Comparison of ENCODE assay signal across 9 cellular contexts in the genomic region with DNA sequence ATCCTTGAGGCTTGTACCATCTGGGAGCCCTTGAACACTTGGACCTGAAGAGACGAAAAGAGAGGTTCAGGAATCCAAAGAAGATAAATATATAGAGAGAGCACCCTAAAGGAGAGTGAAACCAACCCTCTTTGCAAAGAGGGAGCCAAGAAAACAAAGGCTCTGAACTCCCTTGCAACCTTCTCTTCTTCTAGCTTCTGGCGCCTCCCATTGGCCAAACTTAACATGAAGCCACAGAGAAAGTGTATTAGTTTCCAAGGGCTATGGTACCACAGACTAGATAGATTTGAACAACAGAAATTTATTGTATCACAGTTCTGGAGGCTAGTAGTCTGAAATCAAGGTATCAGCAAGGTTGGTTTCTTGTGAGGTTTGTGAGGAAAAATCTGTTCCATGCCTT.
DNase-seq lines count a peak whose midpoint lies in the region; ATAC-seq, FAIRE-seq and TF ChIP-seq lines count a peak whose summit lies in the region.
"Had no signal": no experiment of that assay in that cellular context is flagged by ENCODE, and none has a peak within 500 bp of the region (broad histone marks: within the 10 kb centered on the region; RNA-seq: fewer than 3 reads in every experiment).

No MANE protein-coding gene starts in this region.

- H3K27me3 Mint-ChIP-seq in WTC11 (ENCODE audit: low read depth), result no peaks in the 10 kb centered on the region
- no peaks in the 10 kb centered on the region for H3K27me3 Mint-ChIP-seq in stimulated activated memory B cell treated with anti-CD40 and anti-IgM and Interleukin-4, amounts not matched to agents 10 μg/mL and 1 μg/mL and 100 μg/mL, for 72 hours

- H3K36me3 ChIP-seq in MG63 (no peaks in the 10 kb centered on the region), HepG2 (replicated peaks in 1 of 2; ENCODE audit: control insufficient read depth in 1 of 2, insufficient read depth in 2 of 2, low read length in 2 of 2) (no peaks in the 10 kb centered on the region)

- H3K4me3 Mint-ChIP-seq in WTC11, result no peak overlapping the region
- H3K4me3 Mint-ChIP-seq in stimulated activated memory B cell treated with anti-CD40 and anti-IgM and Interleukin-4, amounts not matched to agents 10 μg/mL and 1 μg/mL and 100 μg/mL, for 72 hours, result no peak overlapping the region

- H3K27ac ChIP-seq in HepG2 (ENCODE audit: extremely low read length, insufficient read depth, low read length), result no peak overlapping the region

- H3K4me2 ChIP-seq in HepG2 (ENCODE audit: low read depth, low read length), result no peak overlapping the region

- H3K9ac ChIP-seq in HepG2 (ENCODE audit: insufficient read depth, low read depth, low read length), result no peak overlapping the region

- TF ChIP-seq RAD21 in HepG2 (CRISPR knock-in tag; IDR thresholded peaks at IDR 0.05), result no peak

- no peaks in the 10 kb centered on the region for H3K4me1 ChIP-seq in HepG2 (ENCODE audit: insufficient read depth, low read length)

- in situ Hi-C loops in G401 (cut with HindIII; ENCODE audit: low sequenced_read_pairs), result no loop called here
- in situ Hi-C loops in HepG2 (cut with HindIII; ENCODE audit: extremely low pct_ligation_motif_present, low pct_unique_long_range_greater_than_20kb), result no loop called here

- no peak for FAIRE-seq in HepG2 (lab: Jason Lieb, UNC)

- peak; percentile 98 for ATAC-seq in WTC11
- no peak for ATAC-seq in HepG2
- ATAC-seq in GM19351 (IDR thresholded peaks at IDR 0.05; ENCODE audit: unreplicated experiment), result no peak
- ATAC-seq in GM18870 (IDR thresholded peaks at IDR 0.05; ENCODE audit: unreplicated experiment), result no peak
- no peak for ATAC-seq in stimulated activated memory B cell treated with anti-CD40 and anti-IgM and Interleukin-4, amounts not matched to agents 10 μg/mL and 1 μg/mL and 100 μg/mL, for 72 hours

- no peak overlapping the region for H2AFZ ChIP-seq in HepG2 (ENCODE audit: low read length)

- H3K9me3 ChIP-seq in MG63 (no peaks in the 10 kb centered on the region), HepG2 (ENCODE audit: low read length) (peaks cover 23% of the 10 kb centered on the region)

- WGBS in HepG2 (ENCODE audit: low lambda C conversion rate), result 0% methylated on average over 2 of the region's 2 CpGs

- BruUV-seq in HepG2 (replicated peaks; lab: Mats Ljungman, UMichigan), result no TSS peak

- no peaks in the 10 kb centered on the region for H3K36me3 Mint-ChIP-seq in WTC11
- H3K36me3 Mint-ChIP-seq in stimulated activated memory B cell treated with anti-CD40 and anti-IgM and Interleukin-4, amounts not matched to agents 10 μg/mL and 1 μg/mL and 100 μg/mL, for 72 hours, result no peaks in the 10 kb centered on the region

- intact Hi-C loops in HepG2 (cut with micrococcal nuclease; ENCODE audit: unreplicated experiment), result loop anchor here (1.0 kb wide), 2 partner anchors 483 to 569 kb away; no protein-coding TSS in a partner anchor

- TF ChIP-seq EP300 in HepG2 (IDR thresholded peaks at IDR 0.05; ENCODE audit: low read depth in 2 of 2, low read length in 2 of 2), result no peak
- TF ChIP-seq EP300 in HepG2 (CRISPR knock-in tag; IDR thresholded peaks at IDR 0.05; ENCODE audit: borderline replicate concordance), result no peak

- H3K9me3 Mint-ChIP-seq in WTC11, result no peaks in the 10 kb centered on the region
- no peaks in the 10 kb centered on the region for H3K9me3 Mint-ChIP-seq in stimulated activated memory B cell treated with anti-CD40 and anti-IgM and Interleukin-4, amounts not matched to agents 10 μg/mL and 1 μg/mL and 100 μg/mL, for 72 hours

- H3K79me2 ChIP-seq in HepG2 (ENCODE audit: insufficient read depth, low read length), result no peaks in the 10 kb centered on the region

- TF ChIP-seq CTCF in WTC11 (IDR thresholded peaks at IDR 0.05), result peak; percentile 47; the same call in 1 of the 2 replicates
- no peak for TF ChIP-seq CTCF in HepG2 (CRISPR knock-in tag; IDR thresholded peaks at IDR 0.05)

- H3K27me3 ChIP-seq in MG63 (no peaks in the 10 kb centered on the region), HepG2 (ENCODE audit: control insufficient read depth in 1 of 2, insufficient read depth in 2 of 2, low read length in 2 of 2) (no peaks in the 10 kb centered on the region)

- no peak overlapping the region for H3K27ac Mint-ChIP-seq in WTC11
- H3K27ac Mint-ChIP-seq in stimulated activated memory B cell treated with anti-CD40 and anti-IgM and Interleukin-4, amounts not matched to agents 10 μg/mL and 1 μg/mL and 100 μg/mL, for 72 hours, result no peak overlapping the region

- H3K4me1 Mint-ChIP-seq in WTC11, result 0 out of 2 replicates have a peak, but pooled peaks cover 2% of the 10 kb centered on the region
- H3K4me1 Mint-ChIP-seq in stimulated activated memory B cell treated with anti-CD40 and anti-IgM and Interleukin-4, amounts not matched to agents 10 μg/mL and 1 μg/mL and 100 μg/mL, for 72 hours, result no peaks in the 10 kb centered on the region

- no peak for TF ChIP-seq POLR2A in HepG2 (IDR thresholded peaks at IDR 0.05; ENCODE audit: insufficient read depth in 1 of 2, low read depth in 2 of 2, low read length in 2 of 2)

- DNase-seq in G401 (ENCODE audit: low spot score), result peak; percentile 34
- DNase-seq in MG63, result peak; percentile 22
- DNase-seq in WTC11 (ENCODE audit: low spot score), result peak; percentile 72
- peak; percentile 2 for DNase-seq in HepG2 (ENCODE audit: low spot score)
- no peak for DNase-seq in NCI-H2227 (lab: John Stamatoyannopoulos, UW; ENCODE audit: unreplicated experiment)
- DNase-seq: NCI-H1417 treated with DMSO at 0.1 percent for 48 hours had no signal

- no peaks in the 10 kb centered on the region for H4K20me1 ChIP-seq in HepG2 (ENCODE audit: insufficient read depth, low read length)

- H3K4me3 ChIP-seq in MG63, result no peak overlapping the region
- no peak overlapping the region for H3K4me3 ChIP-seq in HepG2 (replicated peaks in 1 of 3; ENCODE audit: insufficient read depth in 1 of 3, low read depth in 2 of 3, low read length in 3 of 3)

- POLR2A ChIA-PET in WTC11 (lab: Charles Lee), result no interaction called here
- POLR2A ChIA-PET in HepG2 (lab: Yijun Ruan, JAX), result no interaction called here

- CTCF ChIA-PET in WTC11 (lab: Charles Lee), result interaction anchor here (0.6 to 1.5 kb wide), 22 partner anchors 10 to 1123 kb away, joined by 3 to 15 read pairs (median 4); a partner anchor contains a TSS
- CTCF ChIA-PET in HepG2 (lab: Yijun Ruan, JAX; ENCODE audit: low intra/inter-chr PET ratio, low total read pairs), result no interaction called here

TF ChIP-seq in WTC11, 78 proteins besides CTCF, POLR2A, EP300 and RAD21 (continues in another document):
- no peak for TF ChIP-seq IRF2 (CRISPR knock-in tag; IDR thresholded peaks at IDR 0.05; ENCODE audit: borderline replicate concordance, low read depth)
- TF ChIP-seq ZNF396 (CRISPR knock-in tag; IDR thresholded peaks at IDR 0.05; ENCODE audit: borderline replicate concordance), result no peak
- TF ChIP-seq, protein P1, sequence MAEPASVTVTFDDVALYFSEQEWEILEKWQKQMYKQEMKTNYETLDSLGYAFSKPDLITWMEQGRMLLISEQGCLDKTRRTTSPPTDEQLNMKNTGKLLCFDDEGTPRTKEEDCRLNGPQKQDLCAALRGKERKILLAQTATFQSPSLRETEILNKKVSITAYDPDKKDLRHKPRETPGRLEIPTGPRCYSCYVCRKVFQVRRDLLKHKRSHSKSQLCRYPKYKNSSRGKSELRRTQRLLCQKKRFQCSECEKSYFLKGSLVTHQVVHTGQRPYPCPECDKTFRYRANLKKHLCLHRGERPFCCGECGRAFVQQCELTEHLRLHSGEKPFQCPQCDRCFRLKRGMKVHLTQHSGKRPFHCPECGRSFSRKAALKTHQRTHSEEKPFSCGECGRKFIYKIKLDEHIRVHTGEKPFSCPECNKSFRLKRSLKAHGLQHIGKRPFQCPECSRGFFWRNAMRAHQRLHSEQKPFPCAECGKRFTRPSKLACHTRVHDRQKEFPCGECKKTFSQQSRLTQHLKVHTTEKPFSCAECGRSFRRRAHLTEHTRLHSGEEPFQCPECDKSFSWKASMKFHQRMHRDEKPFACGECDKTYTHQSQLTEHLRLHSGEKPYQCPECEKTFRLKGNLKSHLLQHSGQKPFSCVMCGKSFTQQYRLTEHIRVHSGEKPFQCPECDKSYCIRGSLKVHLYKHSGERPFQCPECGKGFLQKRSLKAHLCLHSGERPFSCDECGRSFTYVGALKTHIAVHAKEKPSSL (CRISPR knock-in tag; conservative IDR thresholded peaks at IDR 0.05), result no peak
- TF ChIP-seq ZNF219 (CRISPR knock-in tag; IDR thresholded peaks at IDR 0.05; ENCODE audit: borderline replicate concordance), result no peak

TF ChIP-seq in HepG2, 621 proteins besides CTCF, POLR2A, EP300 and RAD21:
- TF ChIP-seq ZNF24 (IDR thresholded peaks at IDR 0.05) (no peak), NR3C1 (CRISPR knock-in tag; IDR thresholded peaks at IDR 0.05) (no peak), SALL1 (CRISPR knock-in tag; IDR thresholded peaks at IDR 0.05) (no peak), ZNF33B (CRISPR knock-in tag; IDR thresholded peaks at IDR 0.05) (no peak)
- TF ChIP-seq, protein P2, sequence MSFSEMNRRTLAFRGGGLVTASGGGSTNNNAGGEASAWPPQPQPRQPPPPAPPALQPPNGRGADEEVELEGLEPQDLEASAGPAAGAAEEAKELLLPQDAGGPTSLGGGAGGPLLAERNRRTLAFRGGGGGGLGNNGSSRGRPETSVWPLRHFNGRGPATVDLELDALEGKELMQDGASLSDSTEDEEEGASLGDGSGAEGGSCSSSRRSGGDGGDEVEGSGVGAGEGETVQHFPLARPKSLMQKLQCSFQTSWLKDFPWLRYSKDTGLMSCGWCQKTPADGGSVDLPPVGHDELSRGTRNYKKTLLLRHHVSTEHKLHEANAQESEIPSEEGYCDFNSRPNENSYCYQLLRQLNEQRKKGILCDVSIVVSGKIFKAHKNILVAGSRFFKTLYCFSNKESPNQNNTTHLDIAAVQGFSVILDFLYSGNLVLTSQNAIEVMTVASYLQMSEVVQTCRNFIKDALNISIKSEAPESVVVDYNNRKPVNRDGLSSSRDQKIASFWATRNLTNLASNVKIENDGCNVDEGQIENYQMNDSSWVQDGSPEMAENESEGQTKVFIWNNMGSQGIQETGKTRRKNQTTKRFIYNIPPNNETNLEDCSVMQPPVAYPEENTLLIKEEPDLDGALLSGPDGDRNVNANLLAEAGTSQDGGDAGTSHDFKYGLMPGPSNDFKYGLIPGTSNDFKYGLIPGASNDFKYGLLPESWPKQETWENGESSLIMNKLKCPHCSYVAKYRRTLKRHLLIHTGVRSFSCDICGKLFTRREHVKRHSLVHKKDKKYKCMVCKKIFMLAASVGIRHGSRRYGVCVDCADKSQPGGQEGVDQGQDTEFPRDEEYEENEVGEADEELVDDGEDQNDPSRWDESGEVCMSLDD (CRISPR knock-in tag; IDR thresholded peaks at IDR 0.05; ENCODE audit: borderline replicate concordance), result no peak
